20 cellular contexts compared by ENCODE assay signal in the genomic region with DNA sequence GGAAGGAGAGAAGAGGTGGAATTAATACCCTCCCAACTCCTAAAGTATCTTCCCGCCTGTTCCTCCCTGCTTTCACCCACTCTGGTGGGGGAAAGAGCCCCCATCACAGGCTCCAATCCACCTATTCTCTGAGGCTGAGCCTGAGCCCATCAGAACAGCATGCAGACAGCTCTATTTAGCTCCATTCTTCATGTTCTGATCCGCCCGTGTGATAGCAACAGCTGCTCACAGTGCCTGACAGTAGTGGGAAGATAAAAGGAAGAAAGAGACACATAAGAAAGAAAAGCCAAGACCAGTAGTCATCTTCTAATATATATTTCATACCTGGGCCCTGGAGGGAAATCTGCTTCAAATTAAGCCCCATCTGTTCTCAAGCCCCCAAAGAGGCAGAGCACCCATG.
DNase-seq lines count a peak whose midpoint lies in the region; ATAC-seq and TF ChIP-seq lines count a peak whose summit lies in the region.
"Had no signal": no experiment of that assay in that cellular context is flagged by ENCODE, and none has a peak within 500 bp of the region (broad histone marks: within the 10 kb centered on the region; RNA-seq: fewer than 3 reads in every experiment).

No MANE protein-coding gene starts in this region.

- H3K4me3 ChIP-seq in IMR-90 (ENCODE audit: insufficient read depth, low read depth, low read length) (no peak overlapping the region), mesendoderm (ENCODE audit: low read length) (no peak overlapping the region), smooth muscle cell (no peak overlapping the region)
- H3K4me3 ChIP-seq: SK-N-MC had no signal

- no peak overlapping the region; the same call in 2 of the 3 replicates for H2BK15ac ChIP-seq in IMR-90 (ENCODE audit: low read depth, low read length)
- no peak overlapping the region for H2BK15ac ChIP-seq in mesendoderm (replicated peaks; ENCODE audit: low read depth)

- in situ Hi-C loops in IMR-90 (cut with MboI; ENCODE audit: low sequenced_read_pairs) = no loop called here

- no peak for TF ChIP-seq POLR2A in IMR-90 (IDR thresholded peaks at IDR 0.05; ENCODE audit: low read depth, low read length)

- peaks cover 40% of the 10 kb centered on the region for H3K4me1 ChIP-seq in IMR-90 (ENCODE audit: control insufficient read depth, insufficient read depth, low read length)
- peaks cover 24% of the 10 kb centered on the region for H3K4me1 ChIP-seq in mesendoderm (ENCODE audit: control insufficient read depth, low read depth, low read length)
- H3K4me1 ChIP-seq in smooth muscle cell (ENCODE audit: low read depth) = peaks cover 80% of the 10 kb centered on the region

- H3K79me1 ChIP-seq in IMR-90 (ENCODE audit: low read depth in 1 of 2, low read length in 2 of 2) = peaks cover 20 to 82% of the 10 kb centered on the region in 2 experiments
- H3K79me1 ChIP-seq in mesendoderm (ENCODE audit: low read length) = peaks cover 3% of the 10 kb centered on the region

- WGBS in IMR-90 (ENCODE audit: extremely low coverage in 2 of 2, insufficient read length in 1 of 2), 2 experiments = no CpG with 5 or more reads among the region's 3 CpGs
- WGBS in mesendoderm (ENCODE audit: extremely low coverage, insufficient coverage, low lambda C conversion rate) = no CpG with 5 or more reads among the region's 3 CpGs
- WGBS in smooth muscle cell (ENCODE audit: low lambda C conversion rate) = 53% methylated on average over 3 of the region's 3 CpGs

- no peak overlapping the region for H3K4ac ChIP-seq in IMR-90 (ENCODE audit: low read depth, low read length)
- no peak overlapping the region for H3K4ac ChIP-seq in mesendoderm (ENCODE audit: low read depth, low read length)

- H3K27ac ChIP-seq in IMR-90 (ENCODE audit: insufficient read depth, low read length) (no peak overlapping the region), mesendoderm (ENCODE audit: low read depth, low read length) (no peak overlapping the region), smooth muscle cell (ENCODE audit: low read depth) (peak overlapping the region; percentile 94)
- H3K27ac ChIP-seq: RWPE1, SK-N-MC had no signal

- no TSS peak for BruUV-seq in IMR-90 (replicated peaks; lab: Mats Ljungman, UMichigan)

- CTCF ChIA-PET in IMR-90 (lab: Yijun Ruan, JAX) = interaction anchor here (1.0 kb wide), 1 partner anchor 129 kb away, joined by 4 read pairs; no protein-coding TSS in a partner anchor
- CTCF ChIA-PET in activated CD4-positive, alpha-beta T cell treated with anti-CD3 and anti-CD28 coated beads, Interleukin-2, amount 10 ng/mL, durations not matched to agents 7 days and 5 days (lab: Charles Lee) = interaction anchor here (1.5 to 1.6 kb wide), 2 partner anchors 10 to 20 kb away, joined by 4 read pairs; a partner anchor contains a TSS

- H3K27ac Mint-ChIP-seq in activated CD4-positive, alpha-beta T cell treated with anti-CD3 and anti-CD28 coated beads, Interleukin-2, amount 10 ng/mL, durations not matched to agents 7 days and 5 days = no peak overlapping the region

- peaks cover 34% of the 10 kb centered on the region for H3K36me3 ChIP-seq in IMR-90 (ENCODE audit: control insufficient read depth, insufficient read depth, low read length)
- H3K36me3 ChIP-seq in mesendoderm (ENCODE audit: control insufficient read depth, insufficient read depth, low read length) = no peaks in the 10 kb centered on the region
- H3K36me3 ChIP-seq in smooth muscle cell (ENCODE audit: low read depth) = no peaks in the 10 kb centered on the region

- H3K9me1 ChIP-seq in IMR-90 (ENCODE audit: insufficient read depth, low read length) = peaks cover 55% of the 10 kb centered on the region

- H3K23ac ChIP-seq in IMR-90 (ENCODE audit: low read depth, low read length) (no peak overlapping the region), mesendoderm (ENCODE audit: low read length) (no peak overlapping the region)

- H3K27me3 Mint-ChIP-seq in activated CD4-positive, alpha-beta T cell treated with anti-CD3 and anti-CD28 coated beads, Interleukin-2, amount 10 ng/mL, durations not matched to agents 7 days and 5 days = peaks cover 1% of the 10 kb centered on the region

- H2BK120ac ChIP-seq in IMR-90 (ENCODE audit: low read depth, low read length) (no peak overlapping the region), mesendoderm (ENCODE audit: low read depth, low read length) (no peak overlapping the region)

- H3K27me3 ChIP-seq in IMR-90 (ENCODE audit: control insufficient read depth, insufficient read depth, low read length) (no peaks in the 10 kb centered on the region), mesendoderm (ENCODE audit: insufficient read depth, low read length, poor library complexity) (no peaks in the 10 kb centered on the region), smooth muscle cell (ENCODE audit: low read depth) (no peaks in the 10 kb centered on the region)

- H3K18ac ChIP-seq in IMR-90 (ENCODE audit: low read depth, low read length) (no peak overlapping the region), mesendoderm (ENCODE audit: low read length) (peak overlapping the region; percentile 15)

- H3K56ac ChIP-seq in IMR-90 (ENCODE audit: extremely low read depth, insufficient read depth, low read length) (no peak overlapping the region), mesendoderm (ENCODE audit: low read length) (no peak overlapping the region)

- H2BK5ac ChIP-seq in IMR-90 (ENCODE audit: low read depth, low read length, poor library complexity, severe bottlenecking) (no peak overlapping the region), mesendoderm (ENCODE audit: low read length) (no peak overlapping the region)

- no peak overlapping the region for H4K8ac ChIP-seq in IMR-90 (ENCODE audit: low read depth in 2 of 2, low read length in 2 of 2)
- H4K8ac ChIP-seq in mesendoderm (ENCODE audit: low read depth, low read length) = no peak overlapping the region

- dilution Hi-C loops in IMR-90 (cut with HindIII; ENCODE audit: low sequenced_read_pairs, unreplicated experiment) = no loop called here

- H4K20me1 ChIP-seq in IMR-90 (ENCODE audit: insufficient read depth, low read length) (peaks cover 6% of the 10 kb centered on the region; the same call in 1 of the 2 replicates), smooth muscle cell (ENCODE audit: low read depth) (no peaks in the 10 kb centered on the region)

- intact Hi-C loops in IMR-90 (cut with micrococcal nuclease) = loop anchor here (5.0 kb wide), 1 partner anchor 307 kb away; no protein-coding TSS in a partner anchor

- H3K9me3 Mint-ChIP-seq in activated CD4-positive, alpha-beta T cell treated with anti-CD3 and anti-CD28 coated beads, Interleukin-2, amount 10 ng/mL, durations not matched to agents 7 days and 5 days = no peaks in the 10 kb centered on the region

- no peak for TF ChIP-seq RAD21 in IMR-90 (IDR thresholded peaks at IDR 0.05; ENCODE audit: low read length)

- TF ChIP-seq CTCF in IMR-90 (conservative IDR thresholded peaks at IDR 0.05; ENCODE audit: low read depth, low read length) (no peak), smooth muscle cell (IDR thresholded peaks at IDR 0.05; ENCODE audit: borderline replicate concordance, insufficient read depth, poor library complexity, severe bottlenecking) (no peak)

- H3K36me3 Mint-ChIP-seq in activated CD4-positive, alpha-beta T cell treated with anti-CD3 and anti-CD28 coated beads, Interleukin-2, amount 10 ng/mL, durations not matched to agents 7 days and 5 days (ENCODE audit: low read depth) = no peaks in the 10 kb centered on the region
- H3K36me3 Mint-ChIP-seq: CD4-positive, alpha-beta memory T cell had no signal

- H4K5ac ChIP-seq in IMR-90 (ENCODE audit: low read depth, low read length) (no peak overlapping the region), mesendoderm (ENCODE audit: low read length) (no peak overlapping the region)

- no peak for DNase-seq in IMR-90
- peak; percentile 9 for DNase-seq in NCI-H82 treated with DMSO at 0.1 percent for 48 hours (lab: John Stamatoyannopoulos, UW; ENCODE audit: unreplicated experiment)
- DNase-seq in mesendoderm = no peak
- no peak for DNase-seq in smooth muscle cell (lab: John Stamatoyannopoulos, UW; ENCODE audit: unreplicated experiment)
- DNase-seq in Ammon's horn (ENCODE audit: low spot score) = no peak
- DNase-seq in stimulated activated naive CD4-positive, alpha-beta T cell treated with Interleukin-2 at 50 U/mL for 16 hours (lab: John Stamatoyannopoulos, UW) = no peak
- no peak for DNase-seq in activated CD4-positive, alpha-beta T cell treated with anti-CD3 and anti-CD28 coated beads, Interleukin-2, amount 10 ng/mL, durations not matched to agents 7 days and 5 days
- DNase-seq: Caco-2; CD4-positive, alpha-beta memory T cell; DMS153; Karpas-422; NCI-H1417; NCI-H1694 treated with DMSO at 0.1 percent for 48 hours; NCI-H2081 treated with DMSO at 0.1 percent for 48 hours; NCI-H446 treated with DMSO at 0.1 percent for 48 hours; NK-92 treated with Interleukin-12 subunit alpha and Interleukin-12 subunit beta, amount 100 ng/mL, for 24 hours; SHP77 treated with DMSO at 0.1 percent for 48 hours had no signal

- H3K9ac ChIP-seq in IMR-90 (ENCODE audit: low read depth, low read length) (no peak overlapping the region), mesendoderm (ENCODE audit: low read length) (no peak overlapping the region), smooth muscle cell (ENCODE audit: low read depth) (peak overlapping the region; percentile 80)

- POLR2A ChIA-PET in IMR-90 (lab: Charles Lee; ENCODE audit: unreplicated experiment) = no interaction called here
- POLR2A ChIA-PET in activated CD4-positive, alpha-beta T cell treated with anti-CD3 and anti-CD28 coated beads, Interleukin-2, amount 10 ng/mL, durations not matched to agents 7 days and 5 days (lab: Charles Lee) = interaction anchor here (0.6 kb wide), 1 partner anchor 775 kb away, joined by 3 read pairs; no protein-coding TSS in a partner anchor

- H2AFZ ChIP-seq in IMR-90 (replicated peaks; ENCODE audit: low read length, poor library complexity) (no peak overlapping the region), smooth muscle cell (ENCODE audit: low read depth) (no peak overlapping the region)

- no peak overlapping the region for H3K4me3 Mint-ChIP-seq in activated CD4-positive, alpha-beta T cell treated with anti-CD3 and anti-CD28 coated beads, Interleukin-2, amount 10 ng/mL, durations not matched to agents 7 days and 5 days
- H3K4me3 Mint-ChIP-seq: CD4-positive, alpha-beta memory T cell had no signal

- H3K4me2 ChIP-seq in IMR-90 (ENCODE audit: low read depth, low read length) (no peak overlapping the region), mesendoderm (ENCODE audit: low read length) (no peak overlapping the region), smooth muscle cell (peak overlapping the region; percentile 77)

- H3K14ac ChIP-seq in IMR-90 (replicated peaks; ENCODE audit: low read depth, low read length) = no peak overlapping the region

- no peak overlapping the region for H2AK9ac ChIP-seq in IMR-90 (replicated peaks; ENCODE audit: low read depth, low read length, poor library complexity)

- no peak overlapping the region for H2BK20ac ChIP-seq in IMR-90 (ENCODE audit: low read depth, low read length)

- H3F3A ChIP-seq in smooth muscle cell (ENCODE audit: low read depth) = peaks cover 73% of the 10 kb centered on the region

- H3K4me1 Mint-ChIP-seq in activated CD4-positive, alpha-beta T cell treated with anti-CD3 and anti-CD28 coated beads, Interleukin-2, amount 10 ng/mL, durations not matched to agents 7 days and 5 days = peaks cover 13% of the 10 kb centered on the region
- H3K4me1 Mint-ChIP-seq: CD4-positive, alpha-beta memory T cell had no signal

- H3K79me2 ChIP-seq in mesendoderm (ENCODE audit: control insufficient read depth, insufficient read depth, low read length) (no peaks in the 10 kb centered on the region), smooth muscle cell (ENCODE audit: low read depth) (no peaks in the 10 kb centered on the region)

- ATAC-seq in IMR-90 (ENCODE audit: low read depth) = no peak
- ATAC-seq: HCT116 had no signal

- H3K9me3 ChIP-seq in IMR-90 (ENCODE audit: control insufficient read depth, insufficient read depth, low read length) (no peaks in the 10 kb centered on the region), smooth muscle cell (replicated peaks; ENCODE audit: low read depth) (no peaks in the 10 kb centered on the region)
- H3K9me3 ChIP-seq: Caco-2 had no signal

- H2AK5ac ChIP-seq in IMR-90 (ENCODE audit: low read depth, low read length) = peak overlapping the region; percentile 28; the same call in 1 of the 2 replicates
- no peak overlapping the region for H2AK5ac ChIP-seq in mesendoderm (ENCODE audit: low read length)

- H4K91ac ChIP-seq in IMR-90 (ENCODE audit: insufficient read depth, low read depth, low read length) = no peak overlapping the region
